In genomic region chr12:4899361-4899760, GRCh38 we compare ENCODE assay signal across 16 cellular contexts. TPM values are rescaled to one million over a fixed set of nuclear protein-coding genes. Genes with fewer than 3 reads are reported as not detected.
A peak's percentile ranks its signal among the peaks of the same experiment; 100 is the strongest.
DNase-seq lines count a peak whose midpoint lies in the region; ATAC-seq and TF ChIP-seq lines count a peak whose summit lies in the region.
"Had no signal": no experiment of that assay in that cellular context is flagged by ENCODE, and none has a peak within 500 bp of the region (broad histone marks: within the 10 kb centered on the region; RNA-seq: fewer than 3 reads in every experiment).

No MANE protein-coding gene starts in this region.

- TF ChIP-seq POLR2A in uterus (IDR thresholded peaks at IDR 0.05), result no peak

- no peaks in the 10 kb centered on the region for H3K9me3 ChIP-seq in uterus
- H3K9me3 ChIP-seq: A549 had no signal

- H3K36me3 ChIP-seq in uterus, result no peaks in the 10 kb centered on the region
- H3K36me3 ChIP-seq: left ventricle myocardium inferior had no signal

- DNase-seq in NCI-H1694 (lab: John Stamatoyannopoulos, UW) (peak; percentile 5), NCI-H1694 treated with DMSO at 0.1 percent for 48 hours (lab: John Stamatoyannopoulos, UW) (no peak), NCI-H146 (lab: John Stamatoyannopoulos, UW) (peak; percentile 54), retinal pigment epithelial cell (ENCODE audit: low read depth) (no peak), uterus (no peak)
- DNase-seq: activated CD8-positive, alpha-beta memory T cell treated with anti-CD3 and anti-CD28 coated beads, Interleukin-2, amount 50 U/mL, for 4 hours; DMS 273 treated with DMSO at 0.1 percent for 48 hours; dorsolateral prefrontal cortex; left ventricle myocardium inferior; T1000 had no signal

- H3K4me3 ChIP-seq in retinal pigment epithelial cell (ENCODE audit: low read length) (no peak overlapping the region), uterus (no peak overlapping the region)
- H3K4me3 ChIP-seq: A549, dorsolateral prefrontal cortex, K562, left ventricle myocardium inferior had no signal

- H3K27me3 ChIP-seq in uterus, result peaks cover 0 to 6% of the 10 kb centered on the region in 2 donors

- TF ChIP-seq CTCF in VCaP (conservative IDR thresholded peaks at IDR 0.05) (peak; percentile 66), retinal pigment epithelial cell (conservative IDR thresholded peaks at IDR 0.05; ENCODE audit: low read depth, low read length) (peak; percentile 36), uterus (IDR thresholded peaks at IDR 0.05) (no peak)

- H3K27ac ChIP-seq in VCaP (no peak overlapping the region), uterus (no peak overlapping the region)
- H3K27ac ChIP-seq: A549, dorsolateral prefrontal cortex, left ventricle myocardium inferior had no signal

- no peaks in the 10 kb centered on the region for H3K4me1 ChIP-seq in uterus
- H3K4me1 ChIP-seq: A549, left ventricle myocardium inferior had no signal

- ATAC-seq in activated CD4-positive, CD25-positive, alpha-beta regulatory T cell treated with anti-CD3 and anti-CD28 coated beads, Interleukin-2, amount 50 U/mL, for 24 hours, result no peak
- no peak for ATAC-seq in HG02678 (IDR thresholded peaks at IDR 0.05; ENCODE audit: unreplicated experiment)
- ATAC-seq: K562 had no signal

- intact Hi-C loops in uterus (cut with DNase I; ENCODE audit: low total_unique reads), result no loop called here

RNA-seq across cellular contexts. Expression of gene KCNA1, which starts 10.3 kb away (rescaled TPM):
- total RNA-seq in uterus, result 1 to 10 TPM in 1 of 4 donors, under 1 TPM in 2, not detected in 1; under 0.01 to 2.4 (median 0.61) TPM
- total RNA-seq: glomerular endothelial cell, K562, left ventricle myocardium inferior had no signal

Comparison
In these comparisons a context has a peak if more than half of its experiments do, and no peak if none do; other contexts are left out.
1. DNase-seq: peak in NCI-H1694 (single experiment) and NCI-H146 (single experiment); none in NCI-H1694 treated with DMSO at 0.1 percent for 48 hours (single experiment), retinal pigment epithelial cell (single experiment) and uterus (0 of 2).
2. CTCF ChIP-seq: peak in VCaP (single experiment) and retinal pigment epithelial cell (single experiment); none in uterus (0 of 4).